9 cellular contexts compared by ENCODE assay signal in the genomic region with DNA sequence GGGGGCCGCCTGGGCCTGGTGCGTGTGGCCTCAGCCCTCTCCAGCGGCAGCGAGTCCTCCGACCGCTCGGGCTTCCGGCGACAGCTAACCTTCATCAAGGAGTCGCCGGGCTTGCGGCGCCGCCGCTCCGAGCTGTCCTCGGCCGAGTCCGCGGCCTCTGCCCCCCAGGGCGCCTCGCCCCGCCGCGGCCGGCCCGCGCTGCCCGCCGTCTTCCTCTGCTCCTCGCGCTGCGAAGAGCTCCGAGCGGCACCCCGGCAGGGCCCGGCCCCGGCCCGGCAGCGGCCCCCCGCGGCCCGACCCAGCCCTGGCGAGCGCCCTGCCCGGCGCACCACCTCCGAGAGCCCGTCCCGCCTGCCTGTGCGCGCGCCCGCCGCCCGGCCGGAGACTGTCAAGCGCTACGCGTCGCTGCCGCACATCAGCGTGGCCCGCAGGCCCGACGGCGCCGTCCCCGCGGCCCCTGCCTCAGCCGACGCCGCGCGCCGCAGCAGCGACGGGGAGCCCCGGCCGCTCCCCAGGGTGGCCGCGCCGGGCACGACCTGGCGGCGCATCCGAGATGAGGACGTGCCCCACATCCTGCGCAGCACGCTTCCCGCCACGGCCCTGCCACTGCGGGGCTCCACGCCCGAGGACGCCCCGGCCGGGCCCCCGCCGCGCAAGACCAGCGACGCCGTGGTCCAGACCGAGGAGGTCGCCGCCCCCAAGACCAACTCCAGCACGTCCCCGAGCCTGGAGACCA. TPM values are rescaled to one million over a fixed set of nuclear protein-coding genes. Genes with fewer than 3 reads are reported as not detected.
DNase-seq lines count a peak whose midpoint lies in the region; ATAC-seq and TF ChIP-seq lines count a peak whose summit lies in the region.
"Had no signal": no experiment of that assay in that cellular context is flagged by ENCODE, and none has a peak within 500 bp of the region (broad histone marks: within the 10 kb centered on the region; RNA-seq: fewer than 3 reads in every experiment).

No MANE protein-coding gene starts in this region.

- WGBS in hepatocyte (ENCODE audit: low lambda C conversion rate, missing lambda C conversion rate): 17% methylated on average over 37 of the region's 109 CpGs

- peaks cover 9% of the 10 kb centered on the region for H3K4me1 Mint-ChIP-seq in activated CD4-positive, alpha-beta memory T cell treated with anti-CD3 and anti-CD28 coated beads for 36 hours (ENCODE audit: low read depth)

- H3K4me1 ChIP-seq in hepatocyte (ENCODE audit: insufficient read depth): peaks cover 42% of the 10 kb centered on the region

- peaks cover 80% of the 10 kb centered on the region for H3K27me3 ChIP-seq in hepatocyte

- H3K4me3 Mint-ChIP-seq in activated CD4-positive, alpha-beta memory T cell treated with anti-CD3 and anti-CD28 coated beads for 36 hours: no peak overlapping the region

- CTCF ChIA-PET in activated CD4-positive, alpha-beta memory T cell treated with anti-CD3 and anti-CD28 coated beads for 36 hours (lab: Charles Lee): interaction anchor here (1.3 to 3.4 kb wide), 2 partner anchors 25 to 190 kb away, joined by 5 to 13 read pairs; no protein-coding TSS in a partner anchor

- POLR2A ChIA-PET in activated CD4-positive, alpha-beta memory T cell treated with anti-CD3 and anti-CD28 coated beads for 36 hours (lab: Charles Lee): interaction anchor here (2.1 kb wide), 1 partner anchor 24 kb away, joined by 5 read pairs; no protein-coding TSS in a partner anchor

- H2AFZ ChIP-seq in hepatocyte: no peak overlapping the region

- DNase-seq in NCI-H2171 treated with DMSO at 0.1 percent for 48 hours (lab: John Stamatoyannopoulos, UW) (peak; percentile 26), NCI-H2171 (lab: John Stamatoyannopoulos, UW) (no peak), hepatocyte (ENCODE audit: low spot score) (no peak), SHP77 (lab: John Stamatoyannopoulos, UW) (no peak)
- peak; percentile 31 for DNase-seq in activated CD4-positive, alpha-beta memory T cell treated with anti-CD3 and anti-CD28 coated beads for 36 hours
- DNase-seq in stimulated activated naive CD8-positive, alpha-beta T cell treated with anti-CD3 and anti-CD28 coated beads, Interleukin-15, Interleukin-2, amounts not matched to agents 100 U/mL and 50 U/mL, for 24 hours: no peak

- H3K27me3 Mint-ChIP-seq in activated CD4-positive, alpha-beta memory T cell treated with anti-CD3 and anti-CD28 coated beads for 36 hours: peaks cover 8% of the 10 kb centered on the region

- intact Hi-C loops in activated CD4-positive, alpha-beta memory T cell treated with anti-CD3 and anti-CD28 coated beads for 36 hours (cut with micrococcal nuclease): no loop called here

- H3K36me3 ChIP-seq in hepatocyte (replicated peaks; ENCODE audit: insufficient read depth, low read depth): no peaks in the 10 kb centered on the region

- H3K79me2 ChIP-seq in hepatocyte: no peaks in the 10 kb centered on the region

- TF ChIP-seq CTCF in hepatocyte (IDR thresholded peaks at IDR 0.05; ENCODE audit: poor library complexity): no peak

- peaks cover 86% of the 10 kb centered on the region for H4K20me1 ChIP-seq in hepatocyte (ENCODE audit: insufficient read depth, poor library complexity, severe bottlenecking)

- no peak overlapping the region for H3K4me3 ChIP-seq in hepatocyte

- H3K27ac Mint-ChIP-seq in activated CD4-positive, alpha-beta memory T cell treated with anti-CD3 and anti-CD28 coated beads for 36 hours: no peak overlapping the region
- H3K27ac Mint-ChIP-seq: mesothelial cell of epicardium had no signal

- peak overlapping the region; percentile 94 for H3K4me2 ChIP-seq in hepatocyte

- H3K9me2 ChIP-seq in hepatocyte (replicated peaks; ENCODE audit: insufficient read depth): no peaks in the 10 kb centered on the region

- no peak overlapping the region for H3K27ac ChIP-seq in hepatocyte

- peak; percentile 20 for ATAC-seq in stimulated activated naive CD8-positive, alpha-beta T cell treated with anti-CD3 and anti-CD28 coated beads, Interleukin-15, Interleukin-2, amounts not matched to agents 100 U/mL and 50 U/mL, for 24 hours
- ATAC-seq in GM18873 (IDR thresholded peaks at IDR 0.05; ENCODE audit: low FRiP score, unreplicated experiment) (no peak), GM18867 (IDR thresholded peaks at IDR 0.05; ENCODE audit: unreplicated experiment) (no peak)

- H3K9me3 Mint-ChIP-seq in activated CD4-positive, alpha-beta memory T cell treated with anti-CD3 and anti-CD28 coated beads for 36 hours: no peaks in the 10 kb centered on the region
- H3K9me3 Mint-ChIP-seq: mesothelial cell of epicardium had no signal

- H3K36me3 Mint-ChIP-seq in activated CD4-positive, alpha-beta memory T cell treated with anti-CD3 and anti-CD28 coated beads for 36 hours: peaks cover 2% of the 10 kb centered on the region
- H3K36me3 Mint-ChIP-seq: mesothelial cell of epicardium had no signal

- no peaks in the 10 kb centered on the region for H3K9me3 ChIP-seq in hepatocyte (ENCODE audit: low read depth)

RNA-seq across cellular contexts. Expression of a gene that starts 9.6 kb away (rescaled TPM):
- 10 to 100 TPM; 24.4 to 26.9 TPM for total RNA-seq in activated CD4-positive, alpha-beta memory T cell treated with anti-CD3 and anti-CD28 coated beads for 36 hours
- total RNA-seq in hepatocyte: 36.3 and 36.4 TPM in 2 replicates
- 43.6 and 65.0 TPM in 2 replicates for polyA plus RNA-seq in hepatocyte

RNA-seq across cellular contexts. Expression of a gene that starts 19.4 kb away (rescaled TPM):
- total RNA-seq in activated CD4-positive, alpha-beta memory T cell treated with anti-CD3 and anti-CD28 coated beads for 36 hours: under 1 TPM; 0.07 to 0.15 TPM
- total RNA-seq in hepatocyte: 0.24 and 1.2 TPM in 2 replicates
- 0.36 and 0.40 TPM in 2 replicates for polyA plus RNA-seq in hepatocyte

RNA-seq across cellular contexts. Expression of a gene that starts 20.8 kb away (rescaled TPM):
- total RNA-seq in activated CD4-positive, alpha-beta memory T cell treated with anti-CD3 and anti-CD28 coated beads for 36 hours: 1 to 10 TPM; 1.5 to 2.7 TPM
- total RNA-seq in hepatocyte: 2.8 and 7.7 TPM in 2 replicates
- 9.6 and 16.2 TPM in 2 replicates for polyA plus RNA-seq in hepatocyte

RNA-seq across cellular contexts. Expression of a gene that starts 21.6 kb away (rescaled TPM):
- total RNA-seq in activated CD4-positive, alpha-beta memory T cell treated with anti-CD3 and anti-CD28 coated beads for 36 hours: 1 to 10 TPM; 1.8 to 1.9 TPM
- 80.8 and 88.9 TPM in 2 replicates for total RNA-seq in hepatocyte
- polyA plus RNA-seq in hepatocyte: 179 and 218 TPM in 2 replicates

RNA-seq across cellular contexts. Expression of a gene that starts 31.2 kb away (rescaled TPM):
- total RNA-seq in activated CD4-positive, alpha-beta memory T cell treated with anti-CD3 and anti-CD28 coated beads for 36 hours: 1,000 to 10,000 TPM; 1,642 to 1,717 TPM
- 1,556 and 1,885 TPM in 2 replicates for total RNA-seq in hepatocyte
- polyA plus RNA-seq in hepatocyte: 938 and 950 TPM in 2 replicates

Comparison
In these comparisons a context has a peak if more than half of its experiments do, and no peak if none do; other contexts are left out.
1. DNase-seq: peak in NCI-H2171 treated with DMSO at 0.1 percent for 48 hours (single experiment) and activated CD4-positive, alpha-beta memory T cell treated with anti-CD3 and anti-CD28 coated beads for 36 hours (single experiment); none in NCI-H2171 (single experiment), hepatocyte (single experiment), stimulated activated naive CD8-positive, alpha-beta T cell treated with anti-CD3 and anti-CD28 coated beads, Interleukin-15, Interleukin-2, amounts not matched to agents 100 U/mL and 50 U/mL, for 24 hours (single experiment) and SHP77 (0 of 2).